Comparison of ENCODE assay signal across 17 cellular contexts in the genomic region with DNA sequence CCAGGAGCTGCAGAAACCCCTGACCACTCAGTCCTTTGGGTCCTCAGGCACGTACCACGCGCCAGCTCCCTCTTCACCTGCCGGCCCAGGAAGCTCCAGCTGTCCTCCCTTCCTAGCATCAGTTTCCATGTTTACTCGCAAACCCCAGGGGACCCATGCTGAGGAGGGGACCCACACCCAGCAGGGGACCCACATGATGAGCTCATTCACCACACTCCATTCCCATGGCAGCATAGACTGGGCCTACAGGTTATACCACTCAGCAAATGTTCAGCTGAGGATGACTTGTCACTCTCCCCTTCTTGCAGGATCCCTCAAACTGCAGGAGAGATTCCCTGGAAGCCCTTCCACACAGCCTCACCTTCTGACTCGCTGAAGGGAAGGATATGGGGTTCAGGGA.
"Had no signal": no experiment of that assay in that cellular context is flagged by ENCODE, and none has a peak within 500 bp of the region (broad histone marks: within the 10 kb centered on the region; RNA-seq: fewer than 3 reads in every experiment).

No MANE protein-coding gene starts in this region.

- H3K4me3 ChIP-seq: gastroesophageal sphincter, left lung, suprapubic skin had no signal

- H3K9me3 Mint-ChIP-seq: activated CD4-positive, alpha-beta T cell treated with anti-CD3 and anti-CD28 coated beads, Interleukin-2, amount 10 ng/mL, durations not matched to agents 7 days and 5 days; activated naive CD4-positive, alpha-beta T cell treated with anti-CD3 and anti-CD28 coated beads, Interleukin-2, amount 10 ng/mL, durations not matched to agents 7 days and 5 days; activated T-helper 17 cell treated with anti-CD3 and anti-CD28 coated beads, Interleukin-2, amount 50 U/mL, for 72 hours; central memory CD8-positive, alpha-beta T cell; natural killer cell; type B pancreatic cell had no signal

- H3K9me3 ChIP-seq: gastroesophageal sphincter, left lung, suprapubic skin had no signal

- H3K27me3 ChIP-seq: gastroesophageal sphincter, left lung, suprapubic skin had no signal

- DNase-seq: activated CD4-positive, alpha-beta T cell treated with anti-CD3 and anti-CD28 coated beads, Interleukin-2, amount 10 ng/mL, durations not matched to agents 7 days and 5 days; activated CD4-positive, CD25-positive, alpha-beta regulatory T cell; activated CD8-positive, alpha-beta memory T cell treated with anti-CD3 and anti-CD28 coated beads for 24 hours; activated naive CD4-positive, alpha-beta T cell treated with anti-CD3 and anti-CD28 coated beads, Interleukin-2, amount 10 ng/mL, durations not matched to agents 7 days and 5 days; cortex of kidney; effector CD8-positive, alpha-beta T cell; islet precursor cell; left lung; natural killer cell; occipital lobe; stimulated activated CD4-positive, alpha-beta T cell treated with anti-CD3 and anti-CD28 coated beads, Interleukin-12 subunit alpha, Interleukin-12 subunit beta, amount 100 ng/mL, for 4 hours; stimulated activated naive CD4-positive, alpha-beta T cell had no signal

- H3K4me3 Mint-ChIP-seq: activated CD4-positive, alpha-beta T cell treated with anti-CD3 and anti-CD28 coated beads, Interleukin-2, amount 10 ng/mL, durations not matched to agents 7 days and 5 days; activated naive CD4-positive, alpha-beta T cell treated with anti-CD3 and anti-CD28 coated beads, Interleukin-2, amount 10 ng/mL, durations not matched to agents 7 days and 5 days; activated T-helper 17 cell treated with anti-CD3 and anti-CD28 coated beads, Interleukin-2, amount 50 U/mL, for 72 hours; central memory CD8-positive, alpha-beta T cell; natural killer cell; type B pancreatic cell had no signal

- H3K27ac Mint-ChIP-seq: activated CD4-positive, alpha-beta T cell treated with anti-CD3 and anti-CD28 coated beads, Interleukin-2, amount 10 ng/mL, durations not matched to agents 7 days and 5 days; activated naive CD4-positive, alpha-beta T cell treated with anti-CD3 and anti-CD28 coated beads, Interleukin-2, amount 10 ng/mL, durations not matched to agents 7 days and 5 days; activated T-helper 17 cell treated with anti-CD3 and anti-CD28 coated beads, Interleukin-2, amount 50 U/mL, for 72 hours; natural killer cell; type B pancreatic cell had no signal

- H3K27ac ChIP-seq: gastroesophageal sphincter, left lung, suprapubic skin had no signal

- H3K4me1 ChIP-seq: gastroesophageal sphincter, left lung, suprapubic skin had no signal

- H3K36me3 Mint-ChIP-seq: activated naive CD4-positive, alpha-beta T cell treated with anti-CD3 and anti-CD28 coated beads, Interleukin-2, amount 10 ng/mL, durations not matched to agents 7 days and 5 days; natural killer cell; type B pancreatic cell had no signal

- H3K4me1 Mint-ChIP-seq: activated T-helper 17 cell treated with anti-CD3 and anti-CD28 coated beads, Interleukin-2, amount 50 U/mL, for 72 hours; central memory CD8-positive, alpha-beta T cell; natural killer cell had no signal

- H3K36me3 ChIP-seq: gastroesophageal sphincter, left lung, suprapubic skin had no signal
